ENCODE assay signal across 20 cellular contexts in the genomic region with DNA sequence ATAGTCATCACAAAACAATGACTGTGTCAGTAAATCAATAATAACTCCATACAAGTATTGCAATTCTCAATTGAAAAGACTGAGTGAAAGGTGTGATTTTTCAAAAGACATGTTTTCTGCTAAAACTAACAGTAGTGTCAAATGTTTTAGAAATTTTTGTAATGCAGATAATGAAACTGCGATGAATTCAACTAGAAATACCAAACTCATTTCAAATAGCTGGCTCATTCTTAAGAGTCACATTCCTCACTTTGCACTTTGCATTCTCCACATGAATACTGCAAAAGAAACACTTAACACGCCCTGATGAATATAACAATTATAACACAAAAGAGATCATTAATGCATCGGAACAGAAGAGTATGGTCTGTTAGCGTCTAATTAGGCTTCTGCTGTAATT. TPM values are rescaled to one million over a fixed set of nuclear protein-coding genes. Genes with fewer than 3 reads are reported as not detected.
"Had no signal": no experiment of that assay in that cellular context is flagged by ENCODE, and none has a peak within 500 bp of the region (broad histone marks: within the 10 kb centered on the region; RNA-seq: fewer than 3 reads in every experiment).

No MANE protein-coding gene starts in this region.

- ATAC-seq: activated T-cell treated with anti-CD3 and anti-CD28 coated beads, Interleukin-2, amount 50 U/mL, for 72 hours; heart right ventricle; left cardiac atrium; psoas muscle; right lobe of liver; stimulated activated naive B cell treated with anti-CD40 and anti-IgM and Interleukin-4, amounts not matched to agents 10 μg/mL and 1 μg/mL and 100 μg/mL, for 72 hours; upper lobe of right lung had no signal

- H3K27ac ChIP-seq: ascending aorta, esophagus muscularis mucosa, heart right ventricle, lower lobe of right lung, psoas muscle, right lobe of liver, spleen, upper lobe of right lung had no signal

- H3K27me3 ChIP-seq: ascending aorta, esophagus muscularis mucosa, heart right ventricle, right lobe of liver, spleen, upper lobe of right lung had no signal

- H3K4me1 ChIP-seq: ascending aorta, esophagus muscularis mucosa, heart right ventricle, lower lobe of right lung, psoas muscle, right lobe of liver, spleen, upper lobe of right lung had no signal

- H3K4me3 ChIP-seq: ascending aorta, esophagus muscularis mucosa, heart right ventricle, lower lobe of right lung, psoas muscle, right lobe of liver, spleen, upper lobe of right lung had no signal

- H3K36me3 ChIP-seq: ascending aorta, esophagus muscularis mucosa, heart right ventricle, lower lobe of right lung, right lobe of liver, spleen, upper lobe of right lung had no signal

- DNase-seq: activated CD4-positive, alpha-beta T cell treated with anti-CD3 and anti-CD28 coated beads, Interleukin-2, amount 50 U/mL, for 4 hours; activated effector memory CD4-positive, alpha-beta T cell treated with anti-CD3 and anti-CD28 coated beads, Interleukin-2, amount 50 U/mL, for 16 hours; activated naive CD4-positive, alpha-beta T cell treated with anti-CD3 and anti-CD28 coated beads, Interleukin-2, amount 50 U/mL, for 16 hours; activated T-cell treated with anti-CD3 and anti-CD28 coated beads, Interleukin-2, amount 50 U/mL, for 72 hours; effector CD8-positive, alpha-beta T cell; heart right ventricle; immature natural killer cell; left cardiac atrium; lower lobe of right lung; nephron progenitor cell; psoas muscle; right lobe of liver; spleen; stimulated activated naive B cell treated with anti-CD40 and anti-IgM and Interleukin-4, amounts not matched to agents 10 μg/mL and 1 μg/mL and 100 μg/mL, for 72 hours; SW 1271; upper lobe of right lung had no signal

RNA-seq across cellular contexts. Expression of a gene that starts 15.4 kb away (rescaled TPM):
- total RNA-seq: activated CD8-positive, alpha-beta memory T cell treated with anti-CD3 and anti-CD28 coated beads for 36 hours; T-helper 2 cell treated with Interferon-gamma antibody and Interleukin-4, amounts not matched to agents 100 ng/mL and 5 ng/mL, for 36 hours had no signal
- polyA plus RNA-seq: immature natural killer cell had no signal
